1 cellular context compared by ENCODE assay signal in genomic region chr16:68310441-68311315, GRCh38.
TF ChIP-seq lines count a peak whose summit lies in the region.

TSS of gene PRMT7 (plus strand) at chr16:68311019. CDS start at chr16:68315980, 4,961 bp downstream.
TSS of gene SLC7A6OS (minus strand) at chr16:68310946. CDS start at chr16:68310926, 20 bp downstream.

TF ChIP-seq in HepG2, 621 proteins besides CTCF, POLR2A, EP300 and RAD21 (continued from another document and continues in another):
- TF ChIP-seq ZBTB2 (CRISPR knock-in tag; IDR thresholded peaks at IDR 0.05; ENCODE audit: low read depth), result peak; percentile 98
- peak; percentile 82 for TF ChIP-seq HNF1B (CRISPR knock-in tag; IDR thresholded peaks at IDR 0.05)
- TF ChIP-seq AKAP8 (CRISPR knock-in tag; IDR thresholded peaks at IDR 0.05), result peak; percentile 90
- TF ChIP-seq ZNF143 (CRISPR knock-in tag; IDR thresholded peaks at IDR 0.05), result peak; percentile 99
- peak; percentile 66 for TF ChIP-seq SRSF1 (optimal IDR thresholded peaks at IDR 0.05; ENCODE audit: low read depth, low read length)
- peak; percentile 99 for TF ChIP-seq ZNF451 (CRISPR knock-in tag; IDR thresholded peaks at IDR 0.05)
- TF ChIP-seq TAF15 (IDR thresholded peaks at IDR 0.05; ENCODE audit: low read depth, low read length, poor library complexity, severe bottlenecking), result peak; percentile 63
- TF ChIP-seq MAZ (IDR thresholded peaks at IDR 0.05; ENCODE audit: borderline replicate concordance, low read depth, low read length), result peak; percentile 66; the same call in 1 of the 2 replicates
- TF ChIP-seq MAZ (CRISPR knock-in tag; IDR thresholded peaks at IDR 0.05; ENCODE audit: low read depth), result peak; percentile 99
- TF ChIP-seq ZNF746 (CRISPR knock-in tag; IDR thresholded peaks at IDR 0.05), result peak; percentile 83; the same call in 1 of the 2 replicates
- TF ChIP-seq IRF9 (CRISPR knock-in tag; IDR thresholded peaks at IDR 0.05; ENCODE audit: borderline replicate concordance), result peak; percentile 97
- peak; percentile 95; the same call in 1 of the 2 replicates for TF ChIP-seq PRDM4 (CRISPR knock-in tag; IDR thresholded peaks at IDR 0.05; ENCODE audit: borderline replicate concordance)
- TF ChIP-seq MTERF4 (CRISPR knock-in tag; IDR thresholded peaks at IDR 0.05), result peak; percentile 99
- peak; percentile 99 for TF ChIP-seq MXD4 (CRISPR knock-in tag; IDR thresholded peaks at IDR 0.05)
- TF ChIP-seq ZNF280D (CRISPR knock-in tag; IDR thresholded peaks at IDR 0.05), result peak; percentile 99
- TF ChIP-seq ZNF431 (CRISPR knock-in tag; IDR thresholded peaks at IDR 0.05; ENCODE audit: borderline replicate concordance, low read depth), result peak; percentile 96
- TF ChIP-seq TARDBP (CRISPR knock-in tag; IDR thresholded peaks at IDR 0.05), result peak; percentile 97
- peak; percentile 99 for TF ChIP-seq ZNF772 (CRISPR knock-in tag; IDR thresholded peaks at IDR 0.05)
- TF ChIP-seq ZNF263 (CRISPR knock-in tag; IDR thresholded peaks at IDR 0.05), result peak; percentile 86
- peak; percentile 20; the same call in 1 of the 2 replicates for TF ChIP-seq STAG1 (CRISPR knock-in tag; IDR thresholded peaks at IDR 0.05)
- TF ChIP-seq PHF21A (CRISPR knock-in tag; IDR thresholded peaks at IDR 0.05), result peak; percentile 57
- TF ChIP-seq ZNF878 (CRISPR knock-in tag; IDR thresholded peaks at IDR 0.05), result peak; percentile 99
- TF ChIP-seq ZNF597 (CRISPR knock-in tag; IDR thresholded peaks at IDR 0.05), result peak; percentile 59; the same call in 1 of the 2 replicates
- peak; percentile 99 for TF ChIP-seq ZNF543 (CRISPR knock-in tag; IDR thresholded peaks at IDR 0.05)
- TF ChIP-seq ISL2 (CRISPR knock-in tag; IDR thresholded peaks at IDR 0.05), result peak; percentile 92
- peak; percentile 87 for TF ChIP-seq ZMYM3 (CRISPR knock-in tag; IDR thresholded peaks at IDR 0.05)
- peak; percentile 98 for TF ChIP-seq MYNN (CRISPR knock-in tag; IDR thresholded peaks at IDR 0.05; ENCODE audit: low read depth)
- peak; percentile 100 for TF ChIP-seq ZNF704 (CRISPR knock-in tag; IDR thresholded peaks at IDR 0.05; ENCODE audit: borderline replicate concordance)
- TF ChIP-seq ZNF850 (CRISPR knock-in tag; conservative IDR thresholded peaks at IDR 0.05), result peak; percentile 94
- peak; percentile 96; the same call in 1 of the 2 replicates for TF ChIP-seq ZNF569 (CRISPR knock-in tag; IDR thresholded peaks at IDR 0.05; ENCODE audit: borderline replicate concordance)
- peak; percentile 100 for TF ChIP-seq ZNF557 (CRISPR knock-in tag; IDR thresholded peaks at IDR 0.05)
- TF ChIP-seq HOXA3 (CRISPR knock-in tag; IDR thresholded peaks at IDR 0.05), result peak; percentile 96
- peak; percentile 98 for TF ChIP-seq ARHGAP35 (CRISPR knock-in tag; IDR thresholded peaks at IDR 0.05; ENCODE audit: borderline replicate concordance)
- TF ChIP-seq MIER2 (CRISPR knock-in tag; IDR thresholded peaks at IDR 0.05), result peak; percentile 86; the same call in 1 of the 2 replicates
- peak; percentile 99 for TF ChIP-seq SMAD9 (CRISPR knock-in tag; IDR thresholded peaks at IDR 0.05)
- TF ChIP-seq SNRNP70 (IDR thresholded peaks at IDR 0.05; ENCODE audit: low read depth, low read length), result no peak
- peak; percentile 94 for TF ChIP-seq MIER3 (CRISPR knock-in tag; IDR thresholded peaks at IDR 0.05; ENCODE audit: borderline replicate concordance)
- TF ChIP-seq PAX8 (CRISPR knock-in tag; IDR thresholded peaks at IDR 0.05; ENCODE audit: borderline replicate concordance), result no peak; the same call in 1 of the 2 replicates
- peak; percentile 90 for TF ChIP-seq XRCC5 (optimal IDR thresholded peaks at IDR 0.05; ENCODE audit: low read length)
- peak; percentile 98 for TF ChIP-seq SNAPC4 (CRISPR knock-in tag; IDR thresholded peaks at IDR 0.05)
- TF ChIP-seq BORCS8-MEF2B (CRISPR knock-in tag; IDR thresholded peaks at IDR 0.05), result peak; percentile 100
- TF ChIP-seq ZNF570 (CRISPR knock-in tag; IDR thresholded peaks at IDR 0.05; ENCODE audit: borderline replicate concordance), result peak; percentile 96
- peak; percentile 98; the same call in 1 of the 2 replicates for TF ChIP-seq ZNF354B (CRISPR knock-in tag; IDR thresholded peaks at IDR 0.05)
- peak; percentile 84 for TF ChIP-seq ZNF496 (CRISPR knock-in tag; IDR thresholded peaks at IDR 0.05; ENCODE audit: insufficient replicate concordance)
- peak; percentile 98 for TF ChIP-seq ZNF136 (CRISPR knock-in tag; IDR thresholded peaks at IDR 0.05; ENCODE audit: low read depth)
- TF ChIP-seq ZNF563 (CRISPR knock-in tag; IDR thresholded peaks at IDR 0.05), result peak; percentile 99
- TF ChIP-seq KLF9 (CRISPR knock-in tag; IDR thresholded peaks at IDR 0.05; ENCODE audit: low read depth), result peak; percentile 99
- TF ChIP-seq ZFP36L1 (CRISPR knock-in tag; IDR thresholded peaks at IDR 0.05), result peak; percentile 99
